Comparison of ENCODE assay signal across 8 cellular contexts in genomic region chr14:67837011-67837624, GRCh38. TPM values are rescaled to one million over a fixed set of nuclear protein-coding genes. Genes with fewer than 3 reads are reported as not detected.
DNase-seq lines count a peak whose midpoint lies in the region; ATAC-seq and TF ChIP-seq lines count a peak whose summit lies in the region.

No MANE protein-coding gene starts in this region.

- H3K36me3 ChIP-seq in OCI-LY3 (replicated peaks; ENCODE audit: low read depth, low read length) (peaks cover 3% of the 10 kb centered on the region), adrenal gland (replicated peaks in 1 of 2) (no peaks in the 10 kb centered on the region), iPS DF 6.9 (ENCODE audit: control insufficient read depth, insufficient read depth, low read length) (no peaks in the 10 kb centered on the region; the same call in 1 of the 2 replicates)

- 14 to 28% (median 23%) methylated on average over 2 of the region's 2 CpGs for WGBS in adrenal gland, 4 donors
- WGBS in iPS DF 6.9 (ENCODE audit: insufficient coverage, insufficient read length) = no CpG with 5 or more reads among the region's 2 CpGs

- H3K4me1 ChIP-seq in OCI-LY3 (ENCODE audit: low read length) (no peaks in the 10 kb centered on the region; the same call in 1 of the 2 replicates), adrenal gland (replicated peaks in 1 of 2) (no peaks in the 10 kb centered on the region), iPS DF 6.9 (ENCODE audit: control insufficient read depth, insufficient read depth, low read length) (no peaks in the 10 kb centered on the region)

- no peaks in the 10 kb centered on the region for H4K20me1 ChIP-seq in OCI-LY3 (ENCODE audit: insufficient read depth, low read length)

- no peak overlapping the region for H3K27ac ChIP-seq in OCI-LY3 (ENCODE audit: low read length)
- H3K27ac ChIP-seq in adrenal gland = no peak overlapping the region
- H3K27ac ChIP-seq in iPS DF 6.9 (ENCODE audit: low read length) = no peak overlapping the region

- H2AFZ ChIP-seq in OCI-LY3 (ENCODE audit: low read depth, low read length) = no peak overlapping the region

- ATAC-seq in HG02981 (IDR thresholded peaks at IDR 0.05; ENCODE audit: unreplicated experiment) (no peak), GM18502 (IDR thresholded peaks at IDR 0.05; ENCODE audit: poor library complexity, unreplicated experiment) (no peak)

- DNase-seq in DMS79 (lab: John Stamatoyannopoulos, UW) (peak; percentile 34), HPDE6-E6E7 (ENCODE audit: extremely low spot score) (peak; percentile 13), adrenal gland (peak; percentile 39 to 74 (median 48)), iPS DF 6.9 (ENCODE audit: low read depth, low spot score) (peak; percentile 18)
- DNase-seq in stimulated activated CD4-positive, alpha-beta T cell treated with anti-CD3 and anti-CD28 coated beads, TNF-alpha, amount 100 ng/mL, for 24 hours (ENCODE audit: low read depth in 3 of 3) = peak in 2 of 3 experiments; percentile 21 to 31

- H3K9me3 ChIP-seq in OCI-LY3 (ENCODE audit: insufficient read depth, low read length) (no peaks in the 10 kb centered on the region), adrenal gland (replicated peaks in 1 of 3) (no peaks in the 10 kb centered on the region), iPS DF 6.9 (ENCODE audit: control insufficient read depth, insufficient read depth, low read length) (no peaks in the 10 kb centered on the region)

- no peak overlapping the region for H3K9ac ChIP-seq in OCI-LY3 (ENCODE audit: low read length)

- intact Hi-C loops in adrenal gland (cut with DNase I) = loop anchor here in 1 of 2 donors (10.0 kb wide), 1 partner anchor 1008 kb away; no protein-coding TSS in a partner anchor

- H3K27me3 ChIP-seq in OCI-LY3 (ENCODE audit: low read depth, low read length) (no peaks in the 10 kb centered on the region), adrenal gland (no peaks in the 10 kb centered on the region), iPS DF 6.9 (ENCODE audit: control insufficient read depth, insufficient read depth, low read length) (no peaks in the 10 kb centered on the region)

- no peaks in the 10 kb centered on the region for H3K79me2 ChIP-seq in OCI-LY3 (ENCODE audit: low read length)

- no peak overlapping the region for H3K4me3 ChIP-seq in OCI-LY3 (ENCODE audit: low read length)
- no peak overlapping the region for H3K4me3 ChIP-seq in adrenal gland
- no peak overlapping the region for H3K4me3 ChIP-seq in iPS DF 6.9 (ENCODE audit: low read length)

- H3K4me2 ChIP-seq in OCI-LY3 (ENCODE audit: low read length) = no peak overlapping the region

- no peak for TF ChIP-seq POLR2A in adrenal gland (IDR thresholded peaks at IDR 0.05)

- TF ChIP-seq CTCF in OCI-LY3 (IDR thresholded peaks at IDR 0.05; ENCODE audit: low read depth, low read length) (peak; percentile 83), adrenal gland (IDR thresholded peaks at IDR 0.05) (peak; percentile 35 to 84 (median 58))

RNA-seq across cellular contexts. Expression of gene RAD51B, which starts 17.5 kb away (rescaled TPM):
- total RNA-seq in adrenal gland = 10 to 100 TPM in 6 of 8 donors, 1 to 10 TPM in 2; 3.3 to 24.6 (median 13.8) TPM
- 1 to 10 TPM; 2.3 to 5.3 (median 3.1) TPM for polyA plus RNA-seq in adrenal gland

RNA-seq across cellular contexts. Expression of gene ZFYVE26, which starts 20.7 kb away (rescaled TPM):
- total RNA-seq in adrenal gland = 10 to 100 TPM; 19.6 to 33.6 (median 28.0) TPM
- 10 to 100 TPM in 2 of 3 donors, 1 to 10 TPM in 1; 6.6 to 14.0 (median 13.4) TPM for polyA plus RNA-seq in adrenal gland
